8 cellular contexts compared by ENCODE assay signal in genomic region chr9:67058898-67059715, GRCh38.
DNase-seq lines count a peak whose midpoint lies in the region; ATAC-seq, FAIRE-seq and TF ChIP-seq lines count a peak whose summit lies in the region.
"Not testable (repeated sequence)": the region's sequence is repeated elsewhere in the genome, so short reads cannot be mapped to it uniquely, and the experiment has no call there.

No MANE protein-coding gene starts in this region.

- not testable (repeated sequence) for H3K4me1 Mint-ChIP-seq in activated T-cell treated with anti-CD3 and anti-CD28 coated beads, Interleukin-2, amount 50 U/mL, for 72 hours (ENCODE audit: low read depth); progenitor cell of endocrine pancreas (ENCODE audit: low read depth)

- in situ Hi-C loops in GM23248 (cut with MboI); HepG2 (cut with HindIII; ENCODE audit: extremely low pct_ligation_motif_present, low pct_unique_long_range_greater_than_20kb): not testable (repeated sequence)

- TF ChIP-seq RAD21 in HepG2 (CRISPR knock-in tag; IDR thresholded peaks at IDR 0.05) = not testable (repeated sequence)

- DNase-seq in GM23248 = peak; percentile 1
- DNase-seq in NT2/D1 (ENCODE audit: low read depth, low spot score) = not testable (repeated sequence)
- DNase-seq in activated T-cell treated with anti-CD3 and anti-CD28 coated beads, Interleukin-2, amount 50 U/mL, for 72 hours = peak; percentile 8 to 10
- DNase-seq in dermis blood vessel endothelial cell = peak; percentile 52
- DNase-seq in cardiac septum (ENCODE audit: low spot score) = peak; percentile 74
- DNase-seq in HepG2 (ENCODE audit: low spot score) = peak; percentile 27
- peak; percentile 46 for DNase-seq in progenitor cell of endocrine pancreas (ENCODE audit: low spot score, unreplicated experiment)
- DNase-seq in testis = peak; percentile 56

- H3K4me3 ChIP-seq in GM23248 = not testable (repeated sequence)
- H3K4me3 ChIP-seq in NT2/D1 (ENCODE audit: insufficient read length, low read depth) (peak overlapping the region; percentile 11), HepG2 (replicated peaks in 1 of 3; ENCODE audit: insufficient read depth in 1 of 3, low read depth in 2 of 3, low read length in 3 of 3) (peak overlapping the region; percentile 30 to 48 (median 43); a peak in 4 of 6 replicates), testis (peak overlapping the region in 1 of 2 donors; percentile 43)

- H3K36me3 ChIP-seq in GM23248 (ENCODE audit: low read depth); NT2/D1 (ENCODE audit: insufficient read depth, insufficient read length, low read length); HepG2 (replicated peaks in 1 of 2; ENCODE audit: control insufficient read depth in 1 of 2, insufficient read depth in 2 of 2, low read length in 2 of 2); testis (ENCODE audit: low read depth, missing control alignments): not testable (repeated sequence)

- not testable (repeated sequence) for H3K27ac Mint-ChIP-seq in activated T-cell treated with anti-CD3 and anti-CD28 coated beads, Interleukin-2, amount 50 U/mL, for 72 hours; progenitor cell of endocrine pancreas

- not testable (repeated sequence) for TF ChIP-seq EP300 in HepG2 (IDR thresholded peaks at IDR 0.05; ENCODE audit: low read depth in 2 of 2, low read length in 2 of 2); HepG2 (CRISPR knock-in tag; IDR thresholded peaks at IDR 0.05; ENCODE audit: borderline replicate concordance)

- H3K79me2 ChIP-seq in GM23248 (ENCODE audit: insufficient read depth); HepG2 (ENCODE audit: insufficient read depth, low read length): not testable (repeated sequence)

- TF ChIP-seq POLR2A in HepG2 (IDR thresholded peaks at IDR 0.05; ENCODE audit: insufficient read depth in 1 of 2, low read depth in 2 of 2, low read length in 2 of 2); testis (IDR thresholded peaks at IDR 0.05): not testable (repeated sequence)

- not testable (repeated sequence) for H3K9ac ChIP-seq in GM23248; NT2/D1 (ENCODE audit: insufficient read length, low read depth); HepG2 (ENCODE audit: insufficient read depth, low read depth, low read length)

- H4K20me1 ChIP-seq in GM23248 (ENCODE audit: insufficient read depth); HepG2 (ENCODE audit: insufficient read depth, low read length): not testable (repeated sequence)

- not testable (repeated sequence) for H3K4me1 ChIP-seq in GM23248 (ENCODE audit: insufficient read depth); NT2/D1 (ENCODE audit: insufficient read depth, insufficient read length); HepG2 (ENCODE audit: insufficient read depth, low read length); testis

- not testable (repeated sequence) for H3K27me3 ChIP-seq in GM23248 (replicated peaks; ENCODE audit: insufficient read depth); NT2/D1 (ENCODE audit: insufficient read depth, insufficient read length); HepG2 (ENCODE audit: control insufficient read depth in 1 of 2, insufficient read depth in 2 of 2, low read length in 2 of 2); testis

- not testable (repeated sequence) for H2AFZ ChIP-seq in GM23248; HepG2 (ENCODE audit: low read length)

- TF ChIP-seq CTCF in HepG2 (CRISPR knock-in tag; IDR thresholded peaks at IDR 0.05) (0 out of 2 replicates have a peak, but pooled peaks have one; percentile 17), progenitor cell of endocrine pancreas (IDR thresholded peaks at IDR 0.05; ENCODE audit: unreplicated experiment) (peak; percentile 19)
- not testable (repeated sequence) for TF ChIP-seq CTCF in testis (IDR thresholded peaks at IDR 0.05)

- H3K27ac ChIP-seq in GM23248; HepG2 (ENCODE audit: extremely low read length, insufficient read depth, low read length); testis: not testable (repeated sequence)

- peak overlapping the region; percentile 28 for H3K4me2 ChIP-seq in GM23248 (ENCODE audit: unreplicated experiment)
- peak overlapping the region; percentile 32; the same call in 1 of the 2 replicates for H3K4me2 ChIP-seq in HepG2 (ENCODE audit: low read depth, low read length)

- intact Hi-C loops in cardiac septum (cut with DNase I); HepG2 (cut with micrococcal nuclease; ENCODE audit: unreplicated experiment); testis (cut with DNase I; ENCODE audit: low total_unique reads): not testable (repeated sequence)

- not testable (repeated sequence) for H3K9me3 Mint-ChIP-seq in activated T-cell treated with anti-CD3 and anti-CD28 coated beads, Interleukin-2, amount 50 U/mL, for 72 hours; progenitor cell of endocrine pancreas (ENCODE audit: low read depth)

- not testable (repeated sequence) for H3K9me2 ChIP-seq in GM23248 (ENCODE audit: insufficient read depth)

- not testable (repeated sequence) for H3K4me3 Mint-ChIP-seq in activated T-cell treated with anti-CD3 and anti-CD28 coated beads, Interleukin-2, amount 50 U/mL, for 72 hours
- peak overlapping the region; percentile 68 for H3K4me3 Mint-ChIP-seq in progenitor cell of endocrine pancreas (ENCODE audit: low read depth)

- not testable (repeated sequence) for H3K27me3 Mint-ChIP-seq in activated T-cell treated with anti-CD3 and anti-CD28 coated beads, Interleukin-2, amount 50 U/mL, for 72 hours (ENCODE audit: low read depth); progenitor cell of endocrine pancreas

- ATAC-seq in activated T-cell treated with anti-CD3 and anti-CD28 coated beads, Interleukin-2, amount 50 U/mL, for 72 hours (replicated peaks in 1 of 2) = not testable (repeated sequence)
- ATAC-seq in HepG2 = peak; percentile 96

- H3F3A ChIP-seq in GM23248 (ENCODE audit: insufficient read depth) = not testable (repeated sequence)

- BruUV-seq in HepG2 (replicated peaks; lab: Mats Ljungman, UMichigan) = not testable (repeated sequence)

- H3K9me3 ChIP-seq in GM23248 (ENCODE audit: low read depth); NT2/D1 (ENCODE audit: insufficient read depth, low read length); HepG2 (ENCODE audit: low read length); testis: not testable (repeated sequence)

- POLR2A ChIA-PET in HepG2 (lab: Yijun Ruan, JAX) = not testable (repeated sequence)

- WGBS in GM23248 (ENCODE audit: low coverage in 1 of 2, low lambda C conversion rate in 2 of 2, missing lambda C conversion rate in 2 of 2), 2 experiments = 0 to 7% methylated on average over 17 to 26 of the region's 78 CpGs
- WGBS in HepG2 (ENCODE audit: low lambda C conversion rate) = 2% methylated on average over 9 of the region's 78 CpGs
- WGBS in testis, 2 donors = no CpG with 5 or more reads among the region's 78 CpGs

- H3K36me3 Mint-ChIP-seq in activated T-cell treated with anti-CD3 and anti-CD28 coated beads, Interleukin-2, amount 50 U/mL, for 72 hours (ENCODE audit: insufficient read depth in 2 of 2); progenitor cell of endocrine pancreas (ENCODE audit: insufficient read depth): not testable (repeated sequence)

- not testable (repeated sequence) for FAIRE-seq in HepG2 (lab: Jason Lieb, UNC)

- CTCF ChIA-PET in HepG2 (lab: Yijun Ruan, JAX; ENCODE audit: low intra/inter-chr PET ratio, low total read pairs) = not testable (repeated sequence)

TF ChIP-seq in HepG2, 621 proteins besides CTCF, POLR2A, EP300 and RAD21 (continues in another document):
- TF ChIP-seq KMT2A (CRISPR knock-in tag; IDR thresholded peaks at IDR 0.05) (0 out of 2 replicates have a peak, but pooled peaks have one; percentile 23), PHF8 (CRISPR knock-in tag; IDR thresholded peaks at IDR 0.05) (peak; percentile 32; the same call in 1 of the 2 replicates), MYC (CRISPR knock-in tag; IDR thresholded peaks at IDR 0.05; ENCODE audit: borderline replicate concordance) (peak; percentile 26; the same call in 1 of the 2 replicates), MED1 (CRISPR knock-in tag; IDR thresholded peaks at IDR 0.05) (peak; percentile 39; the same call in 1 of the 2 replicates), GABPB1 (CRISPR knock-in tag; IDR thresholded peaks at IDR 0.05) (peak; percentile 55; the same call in 1 of the 2 replicates), HMGXB4 (CRISPR knock-in tag; IDR thresholded peaks at IDR 0.05; ENCODE audit: borderline replicate concordance in 1 of 2, low read depth in 1 of 2) (peak in 1 of 2 experiments; percentile 22; a peak in 1 of 4 replicates), NFKB2 (CRISPR knock-in tag; IDR thresholded peaks at IDR 0.05; ENCODE audit: borderline replicate concordance) (0 out of 2 replicates have a peak, but pooled peaks have one; percentile 30), ZSCAN20 (CRISPR knock-in tag; IDR thresholded peaks at IDR 0.05; ENCODE audit: borderline replicate concordance) (0 out of 2 replicates have a peak, but pooled peaks have one; percentile 25), KDM2A (CRISPR knock-in tag; IDR thresholded peaks at IDR 0.05; ENCODE audit: borderline replicate concordance, low read depth) (peak; percentile 74)
